In genomic region chr18:62651276-62652031, GRCh38 we compare ENCODE assay signal across 11 cellular contexts.
DNase-seq lines count a peak whose midpoint lies in the region; ATAC-seq, FAIRE-seq and TF ChIP-seq lines count a peak whose summit lies in the region.
"Had no signal": no experiment of that assay in that cellular context is flagged by ENCODE, and none has a peak within 500 bp of the region (broad histone marks: within the 10 kb centered on the region; RNA-seq: fewer than 3 reads in every experiment).

No MANE protein-coding gene starts in this region.

- DNase-seq in GM19239 (ENCODE audit: insufficient read length, low spot score) (no peak), OCI-M1 (lab: John Stamatoyannopoulos, UW) (peak; percentile 14), SW 1271 (lab: John Stamatoyannopoulos, UW) (no peak), prostate gland (ENCODE audit: low spot score) (no peak), right atrium auricular region (ENCODE audit: low spot score) (no peak), NCI-H82 (lab: John Stamatoyannopoulos, UW) (no peak)
- DNase-seq: body of pancreas, NCI-H526 treated with DMSO at 0.1 percent for 48 hours, T1000 had no signal

- intact Hi-C loops in prostate gland (cut with DNase I), result no loop called here

- TF ChIP-seq POLR2A in prostate gland (IDR thresholded peaks at IDR 0.05), result no peak

- peaks cover 0 to 7% (median 0%) of the 10 kb centered on the region in 11 experiments; a peak in 5 of 22 replicates for H3K9me3 ChIP-seq in BLaER1 treated with 17β-estradiol and CSF1 and Interleukin-3, amounts not matched to agents 10 nM and 100 nM (replicated peaks in 1 of 11)
- H3K9me3 ChIP-seq in prostate gland, result no peaks in the 10 kb centered on the region
- H3K9me3 ChIP-seq in right atrium auricular region, result no peaks in the 10 kb centered on the region
- H3K9me3 ChIP-seq: body of pancreas had no signal

- H3K36me3 ChIP-seq in BLaER1 treated with 17β-estradiol and CSF1 and Interleukin-3, amounts not matched to agents 10 nM and 100 nM, result no peaks in the 10 kb centered on the region
- no peaks in the 10 kb centered on the region for H3K36me3 ChIP-seq in prostate gland
- H3K36me3 ChIP-seq in right atrium auricular region, result no peaks in the 10 kb centered on the region

- H4K20me1 ChIP-seq in BLaER1 treated with 17β-estradiol and CSF1 and Interleukin-3, amounts not matched to agents 10 nM and 100 nM, result no peaks in the 10 kb centered on the region

- peaks cover 14 to 63% (median 39%) of the 10 kb centered on the region in 10 experiments for H3K4me1 ChIP-seq in BLaER1 treated with 17β-estradiol and CSF1 and Interleukin-3, amounts not matched to agents 10 nM and 100 nM
- H3K4me1 ChIP-seq in prostate gland (replicated peaks), result no peaks in the 10 kb centered on the region
- H3K4me1 ChIP-seq in right atrium auricular region, result no peaks in the 10 kb centered on the region
- H3K4me1 ChIP-seq: body of pancreas had no signal

- 53% methylated on average over 7 of the region's 7 CpGs for WGBS in prostate gland

- peak overlapping the region; percentile 52 to 85 (median 80) for H3K4me2 ChIP-seq in BLaER1 treated with 17β-estradiol and CSF1 and Interleukin-3, amounts not matched to agents 10 nM and 100 nM

- peak overlapping the region; percentile 42 to 79 (median 62); a peak in 20 of 22 replicates for H3K9ac ChIP-seq in BLaER1 treated with 17β-estradiol and CSF1 and Interleukin-3, amounts not matched to agents 10 nM and 100 nM

- TF ChIP-seq CTCF in prostate gland (IDR thresholded peaks at IDR 0.05) (no peak), right atrium auricular region (IDR thresholded peaks at IDR 0.05) (no peak)

- ATAC-seq in HG02870 (IDR thresholded peaks at IDR 0.05; ENCODE audit: unreplicated experiment), result peak; percentile 48
- ATAC-seq: body of pancreas had no signal

- H3K27me3 ChIP-seq in BLaER1 treated with 17β-estradiol and CSF1 and Interleukin-3, amounts not matched to agents 10 nM and 100 nM, result no peaks in the 10 kb centered on the region
- H3K27me3 ChIP-seq in prostate gland (replicated peaks; ENCODE audit: insufficient read depth) (no peaks in the 10 kb centered on the region), right atrium auricular region (no peaks in the 10 kb centered on the region)
- H3K27me3 ChIP-seq: body of pancreas had no signal

- peak overlapping the region in 9 of 11 experiments; percentile 44 to 87 (median 78); a peak in 18 of 22 replicates for H3K27ac ChIP-seq in BLaER1 treated with 17β-estradiol and CSF1 and Interleukin-3, amounts not matched to agents 10 nM and 100 nM
- H3K27ac ChIP-seq in prostate gland (no peak overlapping the region), right atrium auricular region (no peak overlapping the region)
- H3K27ac ChIP-seq: body of pancreas had no signal

- FAIRE-seq in GM19239 (lab: Jason Lieb, UNC), result peak; percentile 86

- H3K4me3 ChIP-seq in BLaER1 treated with 17β-estradiol and CSF1 and Interleukin-3, amounts not matched to agents 10 nM and 100 nM, result peak overlapping the region; percentile 21 to 61 (median 48); a peak in 19 of 20 replicates
- H3K4me3 ChIP-seq in prostate gland, result no peak overlapping the region
- peak overlapping the region in 1 of 2 donors; percentile 3 for H3K4me3 ChIP-seq in right atrium auricular region
- H3K4me3 ChIP-seq: body of pancreas had no signal

Comparison
In these comparisons a context has a peak if more than half of its experiments do, and no peak if none do; other contexts are left out.
1. H3K27ac ChIP-seq: peak in BLaER1 treated with 17β-estradiol and CSF1 and Interleukin-3, amounts not matched to agents 10 nM and 100 nM (9 of 11); none in prostate gland (0 of 2) and right atrium auricular region (0 of 2).
2. H3K4me3 ChIP-seq: peak in BLaER1 treated with 17β-estradiol and CSF1 and Interleukin-3, amounts not matched to agents 10 nM and 100 nM (10 of 10); none in prostate gland (0 of 2).